Comparison of ENCODE assay signal across 1 cellular context in the genomic region with DNA sequence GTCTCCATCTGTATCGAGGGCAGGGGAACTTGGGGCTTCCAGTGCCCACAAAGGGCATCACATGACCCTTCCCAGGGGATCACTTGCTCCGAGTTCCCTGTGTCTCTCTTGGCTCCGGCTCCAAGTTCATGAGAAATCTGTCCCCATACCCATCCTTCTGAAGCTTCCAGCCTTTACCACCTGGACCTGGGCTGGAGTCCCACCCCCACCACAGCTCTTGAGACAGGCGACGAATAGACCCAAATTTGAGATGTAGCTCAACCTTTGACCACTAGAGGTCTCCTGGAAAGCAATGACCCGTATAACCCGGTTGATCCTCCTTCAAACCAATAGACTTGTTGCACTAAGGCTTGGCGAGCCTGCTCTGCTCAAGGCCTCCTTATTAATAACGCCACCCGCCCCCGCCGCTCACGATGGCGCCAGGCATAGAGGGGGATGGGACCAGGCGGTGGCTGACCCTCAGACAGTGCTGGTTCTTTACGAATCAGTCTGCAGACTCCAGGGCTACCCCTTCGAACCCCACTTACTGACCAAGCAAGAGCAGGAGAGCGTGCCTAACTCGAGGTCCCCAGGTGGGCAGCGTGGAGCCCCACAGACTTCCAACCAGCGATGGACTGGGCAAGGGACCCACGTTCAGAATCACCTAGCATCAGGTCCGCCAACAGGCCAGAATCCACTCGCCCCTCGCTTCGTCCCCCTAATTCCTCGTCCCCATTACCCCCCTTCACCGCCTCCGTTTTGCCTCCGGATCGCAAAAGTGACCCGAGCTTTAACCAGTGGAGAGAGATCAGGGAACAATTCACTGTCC.
TF ChIP-seq lines count a peak whose summit lies in the region.

No MANE protein-coding gene starts in this region.

TF ChIP-seq in HepG2, 621 proteins besides CTCF, POLR2A, EP300 and RAD21 (continued from another document and continues in another):
- TF ChIP-seq, protein P1, sequence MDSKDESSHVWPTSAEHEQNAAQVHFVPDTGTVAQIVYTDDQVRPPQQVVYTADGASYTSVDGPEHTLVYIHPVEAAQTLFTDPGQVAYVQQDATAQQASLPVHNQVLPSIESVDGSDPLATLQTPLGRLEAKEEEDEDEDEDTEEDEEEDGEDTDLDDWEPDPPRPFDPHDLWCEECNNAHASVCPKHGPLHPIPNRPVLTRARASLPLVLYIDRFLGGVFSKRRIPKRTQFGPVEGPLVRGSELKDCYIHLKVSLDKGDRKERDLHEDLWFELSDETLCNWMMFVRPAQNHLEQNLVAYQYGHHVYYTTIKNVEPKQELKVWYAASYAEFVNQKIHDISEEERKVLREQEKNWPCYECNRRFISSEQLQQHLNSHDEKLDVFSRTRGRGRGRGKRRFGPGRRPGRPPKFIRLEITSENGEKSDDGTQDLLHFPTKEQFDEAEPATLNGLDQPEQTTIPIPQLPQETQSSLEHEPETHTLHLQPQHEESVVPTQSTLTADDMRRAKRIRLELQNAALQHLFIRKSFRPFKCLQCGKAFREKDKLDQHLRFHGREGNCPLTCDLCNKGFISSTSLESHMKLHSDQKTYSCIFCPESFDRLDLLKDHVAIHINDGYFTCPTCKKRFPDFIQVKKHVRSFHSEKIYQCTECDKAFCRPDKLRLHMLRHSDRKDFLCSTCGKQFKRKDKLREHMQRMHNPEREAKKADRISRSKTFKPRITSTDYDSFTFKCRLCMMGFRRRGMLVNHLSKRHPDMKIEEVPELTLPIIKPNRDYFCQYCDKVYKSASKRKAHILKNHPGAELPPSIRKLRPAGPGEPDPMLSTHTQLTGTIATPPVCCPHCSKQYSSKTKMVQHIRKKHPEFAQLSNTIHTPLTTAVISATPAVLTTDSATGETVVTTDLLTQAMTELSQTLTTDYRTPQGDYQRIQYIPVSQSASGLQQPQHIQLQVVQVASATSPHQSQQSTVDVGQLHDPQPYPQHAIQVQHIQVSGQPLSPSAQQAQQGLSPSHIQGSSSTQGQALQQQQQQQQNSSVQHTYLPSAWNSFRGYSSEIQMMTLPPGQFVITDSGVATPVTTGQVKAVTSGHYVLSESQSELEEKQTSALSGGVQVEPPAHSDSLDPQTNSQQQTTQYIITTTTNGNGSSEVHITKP (CRISPR knock-in tag; IDR thresholded peaks at IDR 0.05; ENCODE audit: low read depth), result 0 out of 2 replicates have a peak, but pooled peaks have one; percentile 32
- TF ChIP-seq, protein P2, sequence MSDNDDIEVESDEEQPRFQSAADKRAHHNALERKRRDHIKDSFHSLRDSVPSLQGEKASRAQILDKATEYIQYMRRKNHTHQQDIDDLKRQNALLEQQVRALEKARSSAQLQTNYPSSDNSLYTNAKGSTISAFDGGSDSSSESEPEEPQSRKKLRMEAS (IDR thresholded peaks at IDR 0.05), result 0 out of 2 replicates have a peak, but pooled peaks have one; percentile 16
- TF ChIP-seq HHEX (CRISPR knock-in tag; IDR thresholded peaks at IDR 0.05) (no peak), EEA1 (CRISPR knock-in tag; IDR thresholded peaks at IDR 0.05; ENCODE audit: borderline replicate concordance) (no peak), XRCC5 (optimal IDR thresholded peaks at IDR 0.05; ENCODE audit: low read length) (peak; percentile 54), KLF9 (CRISPR knock-in tag; IDR thresholded peaks at IDR 0.05; ENCODE audit: low read depth) (no peak), RFX5 (IDR thresholded peaks at IDR 0.05; ENCODE audit: low read depth, low read length) (no peak), KAT8 (CRISPR knock-in tag; IDR thresholded peaks at IDR 0.05) (peak; percentile 26; the same call in 1 of the 2 replicates), XBP1 (CRISPR knock-in tag; IDR thresholded peaks at IDR 0.05) (no peak), SALL2 (CRISPR knock-in tag; IDR thresholded peaks at IDR 0.05) (no peak), ZFX (CRISPR knock-in tag; IDR thresholded peaks at IDR 0.05; ENCODE audit: low read depth) (0 out of 2 replicates have a peak, but pooled peaks have one; percentile 13), HCFC1 (IDR thresholded peaks at IDR 0.05; ENCODE audit: low read depth, low read length) (no peak), NFE2 (CRISPR knock-in tag; IDR thresholded peaks at IDR 0.05) (no peak), HDAC2 (CRISPR knock-in tag; IDR thresholded peaks at IDR 0.05) (peak; percentile 21; the same call in 1 of the 2 replicates), ZSCAN21 (CRISPR knock-in tag; IDR thresholded peaks at IDR 0.05; ENCODE audit: borderline replicate concordance) (no peak), FLYWCH1 (CRISPR knock-in tag; IDR thresholded peaks at IDR 0.05) (no peak), ARNT2 (CRISPR knock-in tag; IDR thresholded peaks at IDR 0.05; ENCODE audit: low read depth) (no peak), SMAD3 (CRISPR knock-in tag; IDR thresholded peaks at IDR 0.05) (no peak), ZNF432 (CRISPR knock-in tag; IDR thresholded peaks at IDR 0.05; ENCODE audit: borderline replicate concordance) (no peak), NFYB (CRISPR knock-in tag; IDR thresholded peaks at IDR 0.05) (no peak), ZNF891 (CRISPR knock-in tag; IDR thresholded peaks at IDR 0.05) (peak; percentile 21; the same call in 1 of the 2 replicates), POLR2AphosphoS5 (IDR thresholded peaks at IDR 0.05; ENCODE audit: low read depth, low read length) (no peak), DMAP1 (CRISPR knock-in tag; IDR thresholded peaks at IDR 0.05) (no peak), RNF2 (conservative IDR thresholded peaks at IDR 0.05; ENCODE audit: low read depth) (no peak), NRL (CRISPR knock-in tag; IDR thresholded peaks at IDR 0.05; ENCODE audit: borderline replicate concordance) (no peak), KAT7 (CRISPR knock-in tag; IDR thresholded peaks at IDR 0.05; ENCODE audit: borderline replicate concordance) (no peak), HOXA7 (CRISPR knock-in tag; IDR thresholded peaks at IDR 0.05) (no peak), AGO2 (optimal IDR thresholded peaks at IDR 0.05; ENCODE audit: low read depth, low read length) (no peak), ZNF3 (CRISPR knock-in tag; IDR thresholded peaks at IDR 0.05) (no peak), ZBTB1 (CRISPR knock-in tag; IDR thresholded peaks at IDR 0.05; ENCODE audit: borderline replicate concordance) (no peak), NR2F2 (IDR thresholded peaks at IDR 0.05; ENCODE audit: borderline replicate concordance, low read depth) (no peak), SCMH1 (CRISPR knock-in tag; IDR thresholded peaks at IDR 0.05; ENCODE audit: borderline replicate concordance) (no peak), GPN1 (CRISPR knock-in tag; IDR thresholded peaks at IDR 0.05; ENCODE audit: borderline replicate concordance) (no peak)
- TF ChIP-seq, protein P3, sequence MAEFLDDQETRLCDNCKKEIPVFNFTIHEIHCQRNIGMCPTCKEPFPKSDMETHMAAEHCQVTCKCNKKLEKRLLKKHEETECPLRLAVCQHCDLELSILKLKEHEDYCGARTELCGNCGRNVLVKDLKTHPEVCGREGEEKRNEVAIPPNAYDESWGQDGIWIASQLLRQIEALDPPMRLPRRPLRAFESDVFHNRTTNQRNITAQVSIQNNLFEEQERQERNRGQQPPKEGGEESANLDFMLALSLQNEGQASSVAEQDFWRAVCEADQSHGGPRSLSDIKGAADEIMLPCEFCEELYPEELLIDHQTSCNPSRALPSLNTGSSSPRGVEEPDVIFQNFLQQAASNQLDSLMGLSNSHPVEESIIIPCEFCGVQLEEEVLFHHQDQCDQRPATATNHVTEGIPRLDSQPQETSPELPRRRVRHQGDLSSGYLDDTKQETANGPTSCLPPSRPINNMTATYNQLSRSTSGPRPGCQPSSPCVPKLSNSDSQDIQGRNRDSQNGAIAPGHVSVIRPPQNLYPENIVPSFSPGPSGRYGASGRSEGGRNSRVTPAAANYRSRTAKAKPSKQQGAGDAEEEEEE (CRISPR knock-in tag; IDR thresholded peaks at IDR 0.05; ENCODE audit: borderline replicate concordance), result no peak
- TF ChIP-seq, protein P4, sequence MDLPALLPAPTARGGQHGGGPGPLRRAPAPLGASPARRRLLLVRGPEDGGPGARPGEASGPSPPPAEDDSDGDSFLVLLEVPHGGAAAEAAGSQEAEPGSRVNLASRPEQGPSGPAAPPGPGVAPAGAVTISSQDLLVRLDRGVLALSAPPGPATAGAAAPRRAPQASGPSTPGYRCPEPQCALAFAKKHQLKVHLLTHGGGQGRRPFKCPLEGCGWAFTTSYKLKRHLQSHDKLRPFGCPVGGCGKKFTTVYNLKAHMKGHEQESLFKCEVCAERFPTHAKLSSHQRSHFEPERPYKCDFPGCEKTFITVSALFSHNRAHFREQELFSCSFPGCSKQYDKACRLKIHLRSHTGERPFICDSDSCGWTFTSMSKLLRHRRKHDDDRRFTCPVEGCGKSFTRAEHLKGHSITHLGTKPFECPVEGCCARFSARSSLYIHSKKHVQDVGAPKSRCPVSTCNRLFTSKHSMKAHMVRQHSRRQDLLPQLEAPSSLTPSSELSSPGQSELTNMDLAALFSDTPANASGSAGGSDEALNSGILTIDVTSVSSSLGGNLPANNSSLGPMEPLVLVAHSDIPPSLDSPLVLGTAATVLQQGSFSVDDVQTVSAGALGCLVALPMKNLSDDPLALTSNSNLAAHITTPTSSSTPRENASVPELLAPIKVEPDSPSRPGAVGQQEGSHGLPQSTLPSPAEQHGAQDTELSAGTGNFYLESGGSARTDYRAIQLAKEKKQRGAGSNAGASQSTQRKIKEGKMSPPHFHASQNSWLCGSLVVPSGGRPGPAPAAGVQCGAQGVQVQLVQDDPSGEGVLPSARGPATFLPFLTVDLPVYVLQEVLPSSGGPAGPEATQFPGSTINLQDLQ (CRISPR knock-in tag; IDR thresholded peaks at IDR 0.05), result no peak
- TF ChIP-seq, protein P5, sequence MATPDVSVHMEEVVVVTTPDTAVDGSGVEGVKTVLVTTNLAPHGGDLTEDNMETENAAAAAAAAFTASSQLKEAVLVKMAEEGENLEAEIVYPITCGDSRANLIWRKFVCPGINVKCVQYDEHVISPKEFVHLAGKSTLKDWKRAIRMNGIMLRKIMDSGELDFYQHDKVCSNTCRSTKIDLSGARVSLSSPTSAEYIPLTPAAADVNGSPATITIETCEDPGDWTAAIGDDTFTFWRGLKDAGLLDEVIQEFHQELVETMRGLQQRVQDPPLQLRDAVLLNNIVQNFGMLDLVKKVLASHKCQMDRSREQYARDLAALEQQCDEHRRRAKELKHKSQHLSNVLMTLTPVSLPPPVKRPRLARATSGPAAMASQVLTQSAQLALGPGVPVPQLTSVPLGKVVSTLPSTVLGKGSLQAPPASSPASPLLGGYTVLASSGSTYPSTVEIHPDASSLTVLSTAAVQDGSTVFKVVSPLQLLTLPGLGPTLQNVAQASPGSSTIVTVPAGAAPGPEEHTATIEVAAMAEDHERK (CRISPR knock-in tag; IDR thresholded peaks at IDR 0.05; ENCODE audit: low read depth), result no peak
- TF ChIP-seq, protein P6, sequence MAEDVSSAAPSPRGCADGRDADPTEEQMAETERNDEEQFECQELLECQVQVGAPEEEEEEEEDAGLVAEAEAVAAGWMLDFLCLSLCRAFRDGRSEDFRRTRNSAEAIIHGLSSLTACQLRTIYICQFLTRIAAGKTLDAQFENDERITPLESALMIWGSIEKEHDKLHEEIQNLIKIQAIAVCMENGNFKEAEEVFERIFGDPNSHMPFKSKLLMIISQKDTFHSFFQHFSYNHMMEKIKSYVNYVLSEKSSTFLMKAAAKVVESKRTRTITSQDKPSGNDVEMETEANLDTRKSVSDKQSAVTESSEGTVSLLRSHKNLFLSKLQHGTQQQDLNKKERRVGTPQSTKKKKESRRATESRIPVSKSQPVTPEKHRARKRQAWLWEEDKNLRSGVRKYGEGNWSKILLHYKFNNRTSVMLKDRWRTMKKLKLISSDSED (CRISPR knock-in tag; IDR thresholded peaks at IDR 0.05), result no peak
- TF ChIP-seq, protein P7, sequence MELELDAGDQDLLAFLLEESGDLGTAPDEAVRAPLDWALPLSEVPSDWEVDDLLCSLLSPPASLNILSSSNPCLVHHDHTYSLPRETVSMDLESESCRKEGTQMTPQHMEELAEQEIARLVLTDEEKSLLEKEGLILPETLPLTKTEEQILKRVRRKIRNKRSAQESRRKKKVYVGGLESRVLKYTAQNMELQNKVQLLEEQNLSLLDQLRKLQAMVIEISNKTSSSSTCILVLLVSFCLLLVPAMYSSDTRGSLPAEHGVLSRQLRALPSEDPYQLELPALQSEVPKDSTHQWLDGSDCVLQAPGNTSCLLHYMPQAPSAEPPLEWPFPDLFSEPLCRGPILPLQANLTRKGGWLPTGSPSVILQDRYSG (CRISPR knock-in tag; IDR thresholded peaks at IDR 0.05), result no peak
- TF ChIP-seq, protein P8, sequence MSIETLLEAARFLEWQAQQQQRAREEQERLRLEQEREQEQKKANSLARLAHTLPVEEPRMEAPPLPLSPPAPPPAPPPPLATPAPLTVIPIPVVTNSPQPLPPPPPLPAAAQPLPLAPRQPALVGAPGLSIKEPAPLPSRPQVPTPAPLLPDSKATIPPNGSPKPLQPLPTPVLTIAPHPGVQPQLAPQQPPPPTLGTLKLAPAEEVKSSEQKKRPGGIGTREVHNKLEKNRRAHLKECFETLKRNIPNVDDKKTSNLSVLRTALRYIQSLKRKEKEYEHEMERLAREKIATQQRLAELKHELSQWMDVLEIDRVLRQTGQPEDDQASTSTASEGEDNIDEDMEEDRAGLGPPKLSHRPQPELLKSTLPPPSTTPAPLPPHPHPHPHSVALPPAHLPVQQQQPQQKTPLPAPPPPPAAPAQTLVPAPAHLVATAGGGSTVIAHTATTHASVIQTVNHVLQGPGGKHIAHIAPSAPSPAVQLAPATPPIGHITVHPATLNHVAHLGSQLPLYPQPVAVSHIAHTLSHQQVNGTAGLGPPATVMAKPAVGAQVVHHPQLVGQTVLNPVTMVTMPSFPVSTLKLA (IDR thresholded peaks at IDR 0.05), result no peak
- TF ChIP-seq, protein P9, sequence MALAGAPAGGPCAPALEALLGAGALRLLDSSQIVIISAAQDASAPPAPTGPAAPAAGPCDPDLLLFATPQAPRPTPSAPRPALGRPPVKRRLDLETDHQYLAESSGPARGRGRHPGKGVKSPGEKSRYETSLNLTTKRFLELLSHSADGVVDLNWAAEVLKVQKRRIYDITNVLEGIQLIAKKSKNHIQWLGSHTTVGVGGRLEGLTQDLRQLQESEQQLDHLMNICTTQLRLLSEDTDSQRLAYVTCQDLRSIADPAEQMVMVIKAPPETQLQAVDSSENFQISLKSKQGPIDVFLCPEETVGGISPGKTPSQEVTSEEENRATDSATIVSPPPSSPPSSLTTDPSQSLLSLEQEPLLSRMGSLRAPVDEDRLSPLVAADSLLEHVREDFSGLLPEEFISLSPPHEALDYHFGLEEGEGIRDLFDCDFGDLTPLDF (CRISPR knock-in tag; IDR thresholded peaks at IDR 0.05), result no peak
- TF ChIP-seq, protein P10, sequence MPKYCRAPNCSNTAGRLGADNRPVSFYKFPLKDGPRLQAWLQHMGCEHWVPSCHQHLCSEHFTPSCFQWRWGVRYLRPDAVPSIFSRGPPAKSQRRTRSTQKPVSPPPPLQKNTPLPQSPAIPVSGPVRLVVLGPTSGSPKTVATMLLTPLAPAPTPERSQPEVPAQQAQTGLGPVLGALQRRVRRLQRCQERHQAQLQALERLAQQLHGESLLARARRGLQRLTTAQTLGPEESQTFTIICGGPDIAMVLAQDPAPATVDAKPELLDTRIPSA (CRISPR knock-in tag; IDR thresholded peaks at IDR 0.05; ENCODE audit: borderline replicate concordance), result no peak
- TF ChIP-seq, protein P11, sequence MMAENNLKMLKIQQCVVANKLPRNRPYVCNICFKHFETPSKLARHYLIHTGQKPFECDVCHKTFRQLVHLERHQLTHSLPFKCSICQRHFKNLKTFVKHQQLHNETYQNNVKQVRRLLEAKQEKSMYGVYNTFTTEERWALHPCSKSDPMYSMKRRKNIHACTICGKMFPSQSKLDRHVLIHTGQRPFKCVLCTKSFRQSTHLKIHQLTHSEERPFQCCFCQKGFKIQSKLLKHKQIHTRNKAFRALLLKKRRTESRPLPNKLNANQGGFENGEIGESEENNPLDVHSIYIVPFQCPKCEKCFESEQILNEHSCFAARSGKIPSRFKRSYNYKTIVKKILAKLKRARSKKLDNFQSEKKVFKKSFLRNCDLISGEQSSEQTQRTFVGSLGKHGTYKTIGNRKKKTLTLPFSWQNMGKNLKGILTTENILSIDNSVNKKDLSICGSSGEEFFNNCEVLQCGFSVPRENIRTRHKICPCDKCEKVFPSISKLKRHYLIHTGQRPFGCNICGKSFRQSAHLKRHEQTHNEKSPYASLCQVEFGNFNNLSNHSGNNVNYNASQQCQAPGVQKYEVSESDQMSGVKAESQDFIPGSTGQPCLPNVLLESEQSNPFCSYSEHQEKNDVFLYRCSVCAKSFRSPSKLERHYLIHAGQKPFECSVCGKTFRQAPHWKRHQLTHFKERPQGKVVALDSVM (CRISPR knock-in tag; IDR thresholded peaks at IDR 0.05), result no peak
